Comparison of ENCODE assay signal across 21 cellular contexts in the genomic region with DNA sequence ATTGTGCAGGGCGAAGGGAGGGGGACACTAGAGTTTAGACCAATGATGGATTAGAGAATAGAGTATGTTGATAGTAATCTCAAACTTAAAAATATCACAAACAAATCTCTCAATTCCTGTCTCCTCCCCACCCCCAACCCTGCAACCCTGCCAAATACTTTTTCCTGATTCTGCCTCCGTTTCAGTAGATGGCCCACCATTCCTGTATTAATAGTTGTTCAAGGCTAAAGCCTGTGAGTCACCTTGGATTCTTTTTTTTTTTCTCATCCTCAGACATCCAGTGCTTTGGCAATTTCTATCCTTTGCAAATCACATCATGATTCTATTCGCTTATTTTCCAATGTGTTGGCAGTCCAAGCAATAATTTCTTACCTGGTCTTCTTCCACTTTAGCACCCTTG.
A peak's percentile ranks its signal among the peaks of the same experiment; 100 is the strongest.
DNase-seq lines count a peak whose midpoint lies in the region; ATAC-seq, FAIRE-seq and TF ChIP-seq lines count a peak whose summit lies in the region.
"Had no signal": no experiment of that assay in that cellular context is flagged by ENCODE, and none has a peak within 500 bp of the region (broad histone marks: within the 10 kb centered on the region; RNA-seq: fewer than 3 reads in every experiment).

No MANE protein-coding gene starts in this region.

- H3K4me1 ChIP-seq in A673 (ENCODE audit: insufficient read depth, low read length, poor library complexity, severe bottlenecking): no peaks in the 10 kb centered on the region
- no peaks in the 10 kb centered on the region for H3K4me1 ChIP-seq in GM23338 (ENCODE audit: insufficient read depth)
- no peaks in the 10 kb centered on the region for H3K4me1 ChIP-seq in astrocyte (ENCODE audit: insufficient read depth, low read length)
- peaks cover 6% of the 10 kb centered on the region for H3K4me1 ChIP-seq in foreskin keratinocyte
- H3K4me1 ChIP-seq: A549 had no signal

- H3K27ac ChIP-seq in A673 (ENCODE audit: low read depth, low read length, poor library complexity, severe bottlenecking): no peak overlapping the region
- H3K27ac ChIP-seq in GM23338 (ENCODE audit: low read depth): no peak overlapping the region
- H3K27ac ChIP-seq in astrocyte (ENCODE audit: low read depth, low read length): no peak overlapping the region
- no peak overlapping the region for H3K27ac ChIP-seq in foreskin keratinocyte
- H3K27ac ChIP-seq: A549, PC-9 had no signal

- no peaks in the 10 kb centered on the region for H3K4me1 Mint-ChIP-seq in GM23338
- peaks cover 10% of the 10 kb centered on the region for H3K4me1 Mint-ChIP-seq in astrocyte (ENCODE audit: low read depth, unreplicated experiment)
- H3K4me1 Mint-ChIP-seq: CD4-positive, CD25-positive, alpha-beta regulatory T cell had no signal

- H3K27ac Mint-ChIP-seq in GM23338: peak overlapping the region; percentile 17; the same call in 1 of the 2 replicates
- H3K27ac Mint-ChIP-seq in astrocyte (ENCODE audit: unreplicated experiment): no peak overlapping the region
- H3K27ac Mint-ChIP-seq: CD4-positive, CD25-positive, alpha-beta regulatory T cell had no signal

- H3K36me3 Mint-ChIP-seq in GM23338 (ENCODE audit: low read depth) (no peaks in the 10 kb centered on the region), astrocyte (ENCODE audit: low read depth, unreplicated experiment) (no peaks in the 10 kb centered on the region)
- H3K36me3 Mint-ChIP-seq: CD4-positive, CD25-positive, alpha-beta regulatory T cell had no signal

- no peaks in the 10 kb centered on the region; the same call in 2 of the 3 replicates for H3K9me3 Mint-ChIP-seq in GM23338
- no peaks in the 10 kb centered on the region for H3K9me3 Mint-ChIP-seq in astrocyte (ENCODE audit: unreplicated experiment)
- H3K9me3 Mint-ChIP-seq: CD4-positive, CD25-positive, alpha-beta regulatory T cell had no signal

- H3K9ac ChIP-seq in astrocyte (ENCODE audit: low read length): no peak overlapping the region

- no peak overlapping the region for H3K4me2 ChIP-seq in GM23338
- no peak overlapping the region for H3K4me2 ChIP-seq in astrocyte (ENCODE audit: low read length)
- H3K4me2 ChIP-seq: A549, PC-9 had no signal

- DNase-seq in A673 (ENCODE audit: low spot score) (peak; percentile 23), GM23338 (ENCODE audit: low spot score) (no peak), astrocyte (ENCODE audit: low read depth) (peak; percentile 22), foreskin keratinocyte (peak; percentile 21 to 52), NOMO-1 treated with DMSO at 0.1 percent for 48 hours (lab: John Stamatoyannopoulos, UW; ENCODE audit: unreplicated experiment) (no peak), GM20000 (ENCODE audit: low spot score) (no peak), NCI-H1694 treated with DMSO at 0.1 percent for 48 hours (lab: John Stamatoyannopoulos, UW) (no peak)
- DNase-seq: AML-193; CD4-positive, CD25-positive, alpha-beta regulatory T cell; DMS53; NCI-H146; NCI-H2227 treated with DMSO at 0.1 percent for 48 hours; NCI-H526; NK-92 treated with Interleukin-12 subunit alpha and Interleukin-12 subunit beta, amount 100 ng/mL, for 24 hours; PC-9; Right ventricle myocardium superior had no signal

- no peaks in the 10 kb centered on the region for H3F3A ChIP-seq in GM23338 (replicated peaks; ENCODE audit: low read depth)

- FAIRE-seq in astrocyte (lab: Jason Lieb, UNC): no peak
- FAIRE-seq: A549, GM12892, H54 had no signal

- no peak for ATAC-seq in GM23338
- ATAC-seq in foreskin keratinocyte: peak; percentile 56
- no peak for ATAC-seq in HG02623 (IDR thresholded peaks at IDR 0.05; ENCODE audit: unreplicated experiment)
- ATAC-seq: A549, SK-N-SH treated with all-trans-retinoic acid at 6 μM for 48 hours had no signal

- no peaks in the 10 kb centered on the region for H3K36me3 ChIP-seq in A673 (ENCODE audit: insufficient read depth, low read length, poor library complexity, severe bottlenecking)
- no peaks in the 10 kb centered on the region for H3K36me3 ChIP-seq in GM23338 (ENCODE audit: insufficient read depth)
- no peaks in the 10 kb centered on the region for H3K36me3 ChIP-seq in astrocyte (ENCODE audit: insufficient read depth, low read length)

- intact Hi-C loops in A673 (cut with micrococcal nuclease; ENCODE audit: unreplicated experiment): no loop called here

- H3K9me2 ChIP-seq in GM23338 (ENCODE audit: insufficient read depth): no peaks in the 10 kb centered on the region

- H3K4me3 ChIP-seq in A673 (ENCODE audit: low read depth, low read length, poor library complexity, severe bottlenecking): no peak overlapping the region
- no peak overlapping the region for H3K4me3 ChIP-seq in GM23338
- no peak overlapping the region for H3K4me3 ChIP-seq in astrocyte (ENCODE audit: insufficient read depth, low read depth, low read length)
- H3K4me3 ChIP-seq: A549, PC-9 had no signal

- H4K20me1 ChIP-seq in GM23338 (replicated peaks; ENCODE audit: insufficient read depth) (no peaks in the 10 kb centered on the region), astrocyte (ENCODE audit: insufficient read depth, low read length) (no peaks in the 10 kb centered on the region)

- POLR2A ChIA-PET in A673 (lab: Charles Lee; ENCODE audit: low non-redundant PET): no interaction called here

- no peaks in the 10 kb centered on the region for H3K27me3 ChIP-seq in A673 (replicated peaks; ENCODE audit: insufficient read depth, low read depth, low read length, poor library complexity)
- no peaks in the 10 kb centered on the region for H3K27me3 ChIP-seq in GM23338 (ENCODE audit: insufficient read depth)
- no peaks in the 10 kb centered on the region for H3K27me3 ChIP-seq in astrocyte (ENCODE audit: insufficient read depth, low read length)
- no peaks in the 10 kb centered on the region for H3K27me3 ChIP-seq in foreskin keratinocyte

- H3K27me3 Mint-ChIP-seq in GM23338 (ENCODE audit: insufficient read depth, low read depth, poor library complexity): no peaks in the 10 kb centered on the region
- no peaks in the 10 kb centered on the region for H3K27me3 Mint-ChIP-seq in astrocyte (ENCODE audit: low read depth, unreplicated experiment)
- H3K27me3 Mint-ChIP-seq: CD4-positive, CD25-positive, alpha-beta regulatory T cell had no signal

- H3K4me3 Mint-ChIP-seq in GM23338 (no peak overlapping the region), astrocyte (ENCODE audit: unreplicated experiment) (no peak overlapping the region)
- H3K4me3 Mint-ChIP-seq: CD4-positive, CD25-positive, alpha-beta regulatory T cell had no signal

- H2AFZ ChIP-seq in GM23338 (no peak overlapping the region), astrocyte (ENCODE audit: low read depth, low read length) (no peak overlapping the region)
- H2AFZ ChIP-seq: PC-9 had no signal

- H3K9me3 ChIP-seq in A673 (ENCODE audit: low read depth, low read length, poor library complexity, severe bottlenecking) (no peaks in the 10 kb centered on the region), astrocyte (ENCODE audit: insufficient read depth, low read depth, low read length) (no peaks in the 10 kb centered on the region)
- H3K9me3 ChIP-seq: A549 had no signal

- CTCF ChIA-PET in A673 (lab: Charles Lee): no interaction called here

- TF ChIP-seq CTCF in A673 (conservative IDR thresholded peaks at IDR 0.05; ENCODE audit: low read depth, low read length): no peak
- no peak for TF ChIP-seq CTCF in GM23338 (conservative IDR thresholded peaks at IDR 0.05; ENCODE audit: low read depth in 2 of 2)
- TF ChIP-seq CTCF in astrocyte (IDR thresholded peaks at IDR 0.05; ENCODE audit: insufficient read depth, low read depth, low read length): no peak
- TF ChIP-seq CTCF in foreskin keratinocyte (conservative IDR thresholded peaks at IDR 0.05): peak; percentile 12
- TF ChIP-seq CTCF in GM20000 (IDR thresholded peaks at IDR 0.05; ENCODE audit: extremely low read depth, missing control alignments): no peak

- BruUV-seq in A673 (replicated peaks; lab: Mats Ljungman, UMichigan): no TSS peak

- H3K79me2 ChIP-seq in GM23338 (replicated peaks; ENCODE audit: insufficient read depth) (no peaks in the 10 kb centered on the region), astrocyte (ENCODE audit: insufficient read depth, low read length) (no peaks in the 10 kb centered on the region)

TF ChIP-seq in GM23338, 12 proteins besides CTCF, POLR2A, EP300 and RAD21 (continues in another document):
- TF ChIP-seq NANOG (IDR thresholded peaks at IDR 0.05; ENCODE audit: borderline replicate concordance) (no peak), JUNB (IDR thresholded peaks at IDR 0.05; ENCODE audit: unreplicated experiment) (no peak), EZH2 (IDR thresholded peaks at IDR 0.05; ENCODE audit: low read depth, unreplicated experiment) (no peak)

Comparison
In these comparisons a context has a peak if more than half of its experiments do, and no peak if none do; other contexts are left out.
1. DNase-seq: peak in A673 (single experiment), astrocyte (single experiment) and foreskin keratinocyte (2 of 2); none in GM23338 (single experiment), NOMO-1 treated with DMSO at 0.1 percent for 48 hours (single experiment), GM20000 (single experiment) and NCI-H1694 treated with DMSO at 0.1 percent for 48 hours (single experiment).